8 cellular contexts compared by ENCODE assay signal in the genomic region with DNA sequence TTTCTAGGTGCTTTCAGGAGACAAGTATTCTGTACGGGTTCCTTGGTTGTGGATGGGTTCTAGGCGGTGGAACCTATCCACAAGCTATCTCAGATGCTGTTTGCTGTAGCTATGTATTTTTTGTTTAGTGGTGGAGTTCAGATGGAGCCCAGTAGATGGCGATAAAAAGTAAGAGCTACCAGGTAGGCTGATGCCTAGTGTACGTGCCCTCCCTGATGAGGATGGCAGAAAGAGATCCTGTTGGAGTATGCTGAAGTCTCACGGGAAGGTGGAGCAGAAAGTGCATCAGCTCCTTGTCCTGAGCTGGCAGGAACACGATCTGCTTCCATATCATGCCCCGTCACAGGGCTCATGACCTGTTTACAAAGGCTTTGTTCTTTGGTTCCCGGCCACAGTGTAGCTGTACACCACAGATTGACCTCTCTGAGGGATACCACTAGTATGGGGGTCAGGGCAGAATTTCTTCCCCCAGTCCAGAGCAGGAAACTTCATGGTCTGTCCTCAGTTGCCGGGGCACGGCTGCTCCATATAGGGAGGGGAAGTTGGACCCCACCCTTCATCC. TPM values are rescaled to one million over a fixed set of nuclear protein-coding genes. Genes with fewer than 3 reads are reported as not detected.
DNase-seq lines count a peak whose midpoint lies in the region; ATAC-seq and TF ChIP-seq lines count a peak whose summit lies in the region.

No MANE protein-coding gene starts in this region.

- no peaks in the 10 kb centered on the region; the same call in 1 of the 2 replicates for H3K9me3 ChIP-seq in MG63
- no peaks in the 10 kb centered on the region for H3K9me3 ChIP-seq in mucosa of descending colon

- no peaks in the 10 kb centered on the region for H3K4me1 ChIP-seq in mucosa of descending colon (ENCODE audit: low read depth)

- H3K27me3 ChIP-seq in BJ (ENCODE audit: control insufficient read depth, insufficient read depth, low read length), result peaks cover 8% of the 10 kb centered on the region
- peaks cover 8% of the 10 kb centered on the region for H3K27me3 ChIP-seq in MG63

- TF ChIP-seq CTCF in BJ (IDR thresholded peaks at IDR 0.05; ENCODE audit: insufficient read depth, low read depth, low read length) (peak; percentile 78), RWPE1 (conservative IDR thresholded peaks at IDR 0.05; ENCODE audit: low read depth) (peak; percentile 85), mucosa of descending colon (IDR thresholded peaks at IDR 0.05) (peak; percentile 24)

- intact Hi-C loops in mucosa of descending colon (cut with DNase I, micrococcal nuclease), result no loop called here

- CTCF ChIA-PET in BJ (lab: Yijun Ruan, JAX), result interaction anchor here (0.6 to 3.8 kb wide), 34 partner anchors 9 to 621 kb away, joined by 3 to 38 read pairs (median 3); a partner anchor contains a TSS
- CTCF ChIA-PET in RWPE1 (lab: Yijun Ruan, JAX), result interaction anchor here (0.5 to 1.6 kb wide), 14 partner anchors 13 to 1135 kb away, joined by 3 to 13 read pairs (median 4); a partner anchor contains a TSS

- ATAC-seq in GM18498 (IDR thresholded peaks at IDR 0.05; ENCODE audit: unreplicated experiment), result peak; percentile 97
- ATAC-seq in HG02642 (IDR thresholded peaks at IDR 0.05; ENCODE audit: poor library complexity, unreplicated experiment), result peak; percentile 95
- ATAC-seq in mucosa of descending colon, result peak; percentile 80

- H3K27ac ChIP-seq in RWPE1, result no peak overlapping the region

- no peaks in the 10 kb centered on the region for H3K36me3 ChIP-seq in BJ (ENCODE audit: control insufficient read depth, insufficient read depth, low read length)
- no peaks in the 10 kb centered on the region for H3K36me3 ChIP-seq in MG63
- H3K36me3 ChIP-seq in mucosa of descending colon (ENCODE audit: low read depth), result no peaks in the 10 kb centered on the region

- DNase-seq in BJ (ENCODE audit: low read depth), result no peak
- peak; percentile 25 for DNase-seq in MG63
- peak; percentile 77 for DNase-seq in RWPE1 (ENCODE audit: low spot score)
- DNase-seq in epidermal melanocyte (ENCODE audit: insufficient read length, low spot score), result peak; percentile 43
- DNase-seq in mucosa of descending colon, result peak in 1 of 3 donors; percentile 45
- no peak for DNase-seq in OCI-M2 (lab: John Stamatoyannopoulos, UW; ENCODE audit: unreplicated experiment)

- H3K4me3 ChIP-seq in BJ (ENCODE audit: low read depth, low read length), result no peak overlapping the region
- H3K4me3 ChIP-seq in MG63, result no peak overlapping the region
- H3K4me3 ChIP-seq in mucosa of descending colon, result no peak overlapping the region

- POLR2A ChIA-PET in BJ (lab: Charles Lee), result interaction anchor here (0.6 kb wide), 1 partner anchor 221 kb away, joined by 4 read pairs; no protein-coding TSS in a partner anchor
- POLR2A ChIA-PET in RWPE1 (lab: Yijun Ruan, JAX; ENCODE audit: low non-redundant PET), result no interaction called here

RNA-seq across cellular contexts. Expression of a gene that starts 12.6 kb away (rescaled TPM):
- polyA plus RNA-seq in BJ (2011; rRNA removed), result not detected in 2 replicates
- polyA minus RNA-seq in BJ (2011; rRNA and poly(A)+ RNA removed), result not detected in 2 replicates
- total RNA-seq in MG63 (2014; rRNA removed; shearing (Covaris generic); ENCODE audit: low replicate concordance), result not detected in 2 replicates
- under 1 TPM in 1 of 3 donors, not detected in 2; 0.47 TPM for total RNA-seq in mucosa of descending colon

Comparison
In these comparisons a context has a peak if more than half of its experiments do, and no peak if none do; other contexts are left out.
1. DNase-seq: peak in MG63 (single experiment), RWPE1 (single experiment) and epidermal melanocyte (single experiment); none in BJ (single experiment) and OCI-M2 (single experiment).
2. CTCF ChIP-seq: peak in every context shown above with its lines; median percentile 85 in RWPE1; 78 in BJ; 24 in mucosa of descending colon.
3. Peak in every context shown above with its lines, with median percentiles within 50 percentile points of each other: ATAC-seq.